Comparison of ENCODE assay signal across 1 cellular context in the genomic region with DNA sequence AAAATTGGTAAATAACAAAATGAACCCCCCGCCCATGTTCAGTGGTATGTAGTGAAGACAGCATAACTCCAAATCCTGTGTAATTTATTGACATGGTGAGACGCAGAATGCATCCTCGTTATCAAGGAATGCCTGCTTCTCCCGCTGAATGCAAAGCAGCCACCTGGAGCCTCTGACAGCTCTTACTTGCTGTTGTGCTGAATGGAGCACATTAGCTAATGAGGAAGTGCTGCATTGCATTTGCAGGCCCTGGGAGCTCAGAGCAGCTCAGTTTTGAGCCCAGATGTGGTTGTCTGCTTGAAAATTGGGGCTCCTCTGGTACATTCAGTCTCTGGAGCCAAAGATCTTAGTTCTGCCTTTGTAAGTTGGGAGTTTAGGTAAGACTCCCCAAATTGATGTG.
TF ChIP-seq lines count a peak whose summit lies in the region.

No MANE protein-coding gene starts in this region.

TF ChIP-seq in IMR-90, 13 proteins besides CTCF, POLR2A, EP300 and RAD21:
- no peak for TF ChIP-seq RFX5 (IDR thresholded peaks at IDR 0.05; ENCODE audit: low read depth, low read length)
- no peak for TF ChIP-seq CEBPB (IDR thresholded peaks at IDR 0.05; ENCODE audit: low read depth, low read length)
- no peak for TF ChIP-seq BHLHE40 (IDR thresholded peaks at IDR 0.05; ENCODE audit: low read depth, low read length)
- TF ChIP-seq NFE2L2 (IDR thresholded peaks at IDR 0.05; ENCODE audit: low read depth, low read length), result no peak
- TF ChIP-seq MXI1 (IDR thresholded peaks at IDR 0.05; ENCODE audit: borderline replicate concordance, low read depth, low read length), result no peak
- no peak for TF ChIP-seq MAFK (IDR thresholded peaks at IDR 0.05; ENCODE audit: low read depth, low read length)
